1 cellular context compared by ENCODE assay signal in the genomic region with DNA sequence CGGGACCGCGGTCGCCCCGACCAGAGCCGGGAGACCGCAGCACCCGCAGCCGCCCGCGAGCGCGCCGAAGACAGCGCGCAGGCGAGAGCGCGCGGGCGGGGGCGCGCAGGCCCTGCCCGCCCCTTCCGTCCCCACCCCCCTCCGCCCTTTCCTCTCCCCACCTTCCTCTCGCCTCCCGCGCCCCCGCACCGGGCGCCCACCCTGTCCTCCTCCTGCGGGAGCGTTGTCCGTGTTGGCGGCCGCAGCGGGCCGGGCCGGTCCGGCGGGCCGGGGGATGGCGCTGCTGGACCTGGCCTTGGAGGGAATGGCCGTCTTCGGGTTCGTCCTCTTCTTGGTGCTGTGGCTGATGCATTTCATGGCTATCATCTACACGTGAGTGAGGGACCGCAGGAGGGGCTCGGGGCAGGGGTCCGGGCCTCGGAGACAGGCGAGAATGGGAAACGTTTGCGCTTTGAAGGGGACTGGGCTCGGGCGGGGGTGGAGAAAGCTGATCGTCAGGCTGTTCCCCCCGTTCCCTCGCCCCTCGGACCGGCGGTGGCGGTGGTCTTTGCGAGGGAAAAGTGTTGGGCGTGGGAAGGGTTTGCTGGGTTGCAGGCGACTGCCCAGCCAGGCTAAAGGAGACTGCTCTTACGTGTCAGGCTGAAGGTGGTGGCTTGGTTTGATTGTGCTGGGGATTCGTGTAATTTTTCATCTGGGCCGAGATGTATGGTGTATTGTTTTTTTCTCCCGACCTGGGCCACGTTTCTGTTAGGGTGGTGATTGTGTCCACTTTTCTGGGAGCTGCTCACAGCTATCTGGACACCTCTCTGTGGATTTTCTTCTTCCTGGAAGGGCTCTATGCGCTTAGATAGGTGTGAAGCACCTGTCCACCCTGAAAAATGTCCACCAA.
A peak's percentile ranks its signal among the peaks of the same experiment; 100 is the strongest.
TF ChIP-seq lines count a peak whose summit lies in the region.

No MANE protein-coding gene starts in this region.

TF ChIP-seq in HEK293, 187 proteins besides CTCF, POLR2A, EP300 and RAD21 (continued from another document and continues in another):
- no peak for TF ChIP-seq ZNF354C (tag by site-specific recombination; IDR thresholded peaks at IDR 0.05; ENCODE audit: borderline replicate concordance, low read depth)
- TF ChIP-seq ZNF600 (tag by site-specific recombination; IDR thresholded peaks at IDR 0.05): peak; percentile 35; the same call in 1 of the 2 replicates
- TF ChIP-seq YY1 (tag by site-specific recombination; IDR thresholded peaks at IDR 0.05): 0 out of 2 replicates have a peak, but pooled peaks have one; percentile 15
- TF ChIP-seq ZBTB17 (tag by site-specific recombination; IDR thresholded peaks at IDR 0.05): peak; percentile 69
- peak; percentile 33; the same call in 1 of the 2 replicates for TF ChIP-seq ZBTB20 (tag by site-specific recombination; IDR thresholded peaks at IDR 0.05)
- TF ChIP-seq, protein P1, sequence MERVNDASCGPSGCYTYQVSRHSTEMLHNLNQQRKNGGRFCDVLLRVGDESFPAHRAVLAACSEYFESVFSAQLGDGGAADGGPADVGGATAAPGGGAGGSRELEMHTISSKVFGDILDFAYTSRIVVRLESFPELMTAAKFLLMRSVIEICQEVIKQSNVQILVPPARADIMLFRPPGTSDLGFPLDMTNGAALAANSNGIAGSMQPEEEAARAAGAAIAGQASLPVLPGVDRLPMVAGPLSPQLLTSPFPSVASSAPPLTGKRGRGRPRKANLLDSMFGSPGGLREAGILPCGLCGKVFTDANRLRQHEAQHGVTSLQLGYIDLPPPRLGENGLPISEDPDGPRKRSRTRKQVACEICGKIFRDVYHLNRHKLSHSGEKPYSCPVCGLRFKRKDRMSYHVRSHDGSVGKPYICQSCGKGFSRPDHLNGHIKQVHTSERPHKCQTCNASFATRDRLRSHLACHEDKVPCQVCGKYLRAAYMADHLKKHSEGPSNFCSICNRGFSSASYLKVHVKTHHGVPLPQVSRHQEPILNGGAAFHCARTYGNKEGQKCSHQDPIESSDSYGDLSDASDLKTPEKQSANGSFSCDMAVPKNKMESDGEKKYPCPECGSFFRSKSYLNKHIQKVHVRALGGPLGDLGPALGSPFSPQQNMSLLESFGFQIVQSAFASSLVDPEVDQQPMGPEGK (tag by site-specific recombination; IDR thresholded peaks at IDR 0.05): peak; percentile 39
- TF ChIP-seq KLF9 (tag by site-specific recombination; IDR thresholded peaks at IDR 0.05; ENCODE audit: low read depth): 0 out of 2 replicates have a peak, but pooled peaks have one; percentile 32
- 0 out of 2 replicates have a peak, but pooled peaks have one; percentile 41 for TF ChIP-seq ZNF2 (tag by site-specific recombination; IDR thresholded peaks at IDR 0.05)
- TF ChIP-seq PRDM1 (tag by site-specific recombination; IDR thresholded peaks at IDR 0.05): no peak
- peak; percentile 4; the same call in 1 of the 2 replicates for TF ChIP-seq SP2 (tag by site-specific recombination; IDR thresholded peaks at IDR 0.05)
- TF ChIP-seq ZNF366 (tag by site-specific recombination; conservative IDR thresholded peaks at IDR 0.05): peak; percentile 45; the same call in 1 of the 2 replicates
- TF ChIP-seq SALL2 (tag by site-specific recombination; IDR thresholded peaks at IDR 0.05; ENCODE audit: borderline replicate concordance): no peak
- no peak for TF ChIP-seq ZNF37A (tag by site-specific recombination; IDR thresholded peaks at IDR 0.05)
- TF ChIP-seq ZBTB48 (tag by site-specific recombination; IDR thresholded peaks at IDR 0.05): 0 out of 2 replicates have a peak, but pooled peaks have one; percentile 29
- TF ChIP-seq ZEB2 (tag by site-specific recombination; IDR thresholded peaks at IDR 0.05): peak; percentile 31
- no peak for TF ChIP-seq GLI4 (tag by site-specific recombination; IDR thresholded peaks at IDR 0.05)
- TF ChIP-seq, protein P2, sequence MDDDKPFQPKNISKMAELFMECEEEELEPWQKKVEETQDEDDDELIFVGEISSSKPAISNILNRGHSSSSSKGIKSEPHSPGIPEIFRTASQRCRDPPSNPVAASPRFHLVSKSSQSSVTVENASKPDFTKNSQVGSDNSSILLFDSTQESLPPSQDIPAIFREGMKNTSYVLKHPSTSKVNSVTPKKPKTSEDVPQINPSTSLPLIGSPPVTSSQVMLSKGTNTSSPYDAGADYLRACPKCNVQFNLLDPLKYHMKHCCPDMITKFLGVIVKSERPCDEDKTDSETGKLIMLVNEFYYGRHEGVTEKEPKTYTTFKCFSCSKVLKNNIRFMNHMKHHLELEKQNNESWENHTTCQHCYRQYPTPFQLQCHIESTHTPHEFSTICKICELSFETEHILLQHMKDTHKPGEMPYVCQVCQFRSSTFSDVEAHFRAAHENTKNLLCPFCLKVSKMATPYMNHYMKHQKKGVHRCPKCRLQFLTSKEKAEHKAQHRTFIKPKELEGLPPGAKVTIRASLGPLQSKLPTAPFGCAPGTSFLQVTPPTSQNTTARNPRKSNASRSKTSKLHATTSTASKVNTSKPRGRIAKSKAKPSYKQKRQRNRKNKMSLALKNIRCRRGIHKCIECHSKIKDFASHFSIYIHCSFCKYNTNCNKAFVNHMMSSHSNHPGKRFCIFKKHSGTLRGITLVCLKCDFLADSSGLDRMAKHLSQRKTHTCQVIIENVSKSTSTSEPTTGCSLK (tag by site-specific recombination; IDR thresholded peaks at IDR 0.05): no peak
- TF ChIP-seq KLF7 (tag by site-specific recombination; IDR thresholded peaks at IDR 0.05; ENCODE audit: borderline replicate concordance): no peak
- no peak for TF ChIP-seq BCL11A (tag by site-specific recombination; IDR thresholded peaks at IDR 0.05; ENCODE audit: low read depth)
- TF ChIP-seq, protein P3, sequence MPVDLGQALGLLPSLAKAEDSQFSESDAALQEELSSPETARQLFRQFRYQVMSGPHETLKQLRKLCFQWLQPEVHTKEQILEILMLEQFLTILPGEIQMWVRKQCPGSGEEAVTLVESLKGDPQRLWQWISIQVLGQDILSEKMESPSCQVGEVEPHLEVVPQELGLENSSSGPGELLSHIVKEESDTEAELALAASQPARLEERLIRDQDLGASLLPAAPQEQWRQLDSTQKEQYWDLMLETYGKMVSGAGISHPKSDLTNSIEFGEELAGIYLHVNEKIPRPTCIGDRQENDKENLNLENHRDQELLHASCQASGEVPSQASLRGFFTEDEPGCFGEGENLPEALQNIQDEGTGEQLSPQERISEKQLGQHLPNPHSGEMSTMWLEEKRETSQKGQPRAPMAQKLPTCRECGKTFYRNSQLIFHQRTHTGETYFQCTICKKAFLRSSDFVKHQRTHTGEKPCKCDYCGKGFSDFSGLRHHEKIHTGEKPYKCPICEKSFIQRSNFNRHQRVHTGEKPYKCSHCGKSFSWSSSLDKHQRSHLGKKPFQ (tag by site-specific recombination; IDR thresholded peaks at IDR 0.05): no peak
- no peak for TF ChIP-seq ZNF211 (tag by site-specific recombination; IDR thresholded peaks at IDR 0.05; ENCODE audit: low read depth)
- TF ChIP-seq, protein P4, sequence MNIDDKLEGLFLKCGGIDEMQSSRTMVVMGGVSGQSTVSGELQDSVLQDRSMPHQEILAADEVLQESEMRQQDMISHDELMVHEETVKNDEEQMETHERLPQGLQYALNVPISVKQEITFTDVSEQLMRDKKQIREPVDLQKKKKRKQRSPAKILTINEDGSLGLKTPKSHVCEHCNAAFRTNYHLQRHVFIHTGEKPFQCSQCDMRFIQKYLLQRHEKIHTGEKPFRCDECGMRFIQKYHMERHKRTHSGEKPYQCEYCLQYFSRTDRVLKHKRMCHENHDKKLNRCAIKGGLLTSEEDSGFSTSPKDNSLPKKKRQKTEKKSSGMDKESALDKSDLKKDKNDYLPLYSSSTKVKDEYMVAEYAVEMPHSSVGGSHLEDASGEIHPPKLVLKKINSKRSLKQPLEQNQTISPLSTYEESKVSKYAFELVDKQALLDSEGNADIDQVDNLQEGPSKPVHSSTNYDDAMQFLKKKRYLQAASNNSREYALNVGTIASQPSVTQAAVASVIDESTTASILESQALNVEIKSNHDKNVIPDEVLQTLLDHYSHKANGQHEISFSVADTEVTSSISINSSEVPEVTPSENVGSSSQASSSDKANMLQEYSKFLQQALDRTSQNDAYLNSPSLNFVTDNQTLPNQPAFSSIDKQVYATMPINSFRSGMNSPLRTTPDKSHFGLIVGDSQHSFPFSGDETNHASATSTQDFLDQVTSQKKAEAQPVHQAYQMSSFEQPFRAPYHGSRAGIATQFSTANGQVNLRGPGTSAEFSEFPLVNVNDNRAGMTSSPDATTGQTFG (tag by site-specific recombination; IDR thresholded peaks at IDR 0.05; ENCODE audit: borderline replicate concordance): no peak
- TF ChIP-seq ZNF302 (tag by site-specific recombination; IDR thresholded peaks at IDR 0.05; ENCODE audit: low read depth): no peak
- 0 out of 2 replicates have a peak, but pooled peaks have one; percentile 20 for TF ChIP-seq KLF1 (tag by site-specific recombination; IDR thresholded peaks at IDR 0.05)
- peak; percentile 45; the same call in 1 of the 2 replicates for TF ChIP-seq ZXDB (tag by site-specific recombination; IDR thresholded peaks at IDR 0.05)
- no peak for TF ChIP-seq ZNF610 (tag by site-specific recombination; IDR thresholded peaks at IDR 0.05; ENCODE audit: borderline replicate concordance)
- peak; percentile 32 for TF ChIP-seq ZIC2 (tag by site-specific recombination; IDR thresholded peaks at IDR 0.05)
- TF ChIP-seq GLIS2 (tag by site-specific recombination; IDR thresholded peaks at IDR 0.05): peak; percentile 39; the same call in 1 of the 2 replicates
- TF ChIP-seq HOXC10 (CRISPR knock-in tag; IDR thresholded peaks at IDR 0.05): peak; percentile 25; the same call in 1 of the 2 replicates
- TF ChIP-seq ZNF530 (tag by site-specific recombination; IDR thresholded peaks at IDR 0.05; ENCODE audit: low read depth): no peak
- TF ChIP-seq, protein P5, sequence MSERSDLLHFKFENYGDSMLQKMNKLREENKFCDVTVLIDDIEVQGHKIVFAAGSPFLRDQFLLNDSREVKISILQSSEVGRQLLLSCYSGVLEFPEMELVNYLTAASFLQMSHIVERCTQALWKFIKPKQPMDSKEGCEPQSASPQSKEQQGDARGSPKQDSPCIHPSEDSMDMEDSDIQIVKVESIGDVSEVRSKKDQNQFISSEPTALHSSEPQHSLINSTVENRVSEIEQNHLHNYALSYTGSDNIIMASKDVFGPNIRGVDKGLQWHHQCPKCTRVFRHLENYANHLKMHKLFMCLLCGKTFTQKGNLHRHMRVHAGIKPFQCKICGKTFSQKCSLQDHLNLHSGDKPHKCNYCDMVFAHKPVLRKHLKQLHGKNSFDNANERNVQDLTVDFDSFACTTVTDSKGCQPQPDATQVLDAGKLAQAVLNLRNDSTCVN (tag by site-specific recombination; optimal IDR thresholded peaks at IDR 0.05): peak; percentile 26
- TF ChIP-seq, protein P6, sequence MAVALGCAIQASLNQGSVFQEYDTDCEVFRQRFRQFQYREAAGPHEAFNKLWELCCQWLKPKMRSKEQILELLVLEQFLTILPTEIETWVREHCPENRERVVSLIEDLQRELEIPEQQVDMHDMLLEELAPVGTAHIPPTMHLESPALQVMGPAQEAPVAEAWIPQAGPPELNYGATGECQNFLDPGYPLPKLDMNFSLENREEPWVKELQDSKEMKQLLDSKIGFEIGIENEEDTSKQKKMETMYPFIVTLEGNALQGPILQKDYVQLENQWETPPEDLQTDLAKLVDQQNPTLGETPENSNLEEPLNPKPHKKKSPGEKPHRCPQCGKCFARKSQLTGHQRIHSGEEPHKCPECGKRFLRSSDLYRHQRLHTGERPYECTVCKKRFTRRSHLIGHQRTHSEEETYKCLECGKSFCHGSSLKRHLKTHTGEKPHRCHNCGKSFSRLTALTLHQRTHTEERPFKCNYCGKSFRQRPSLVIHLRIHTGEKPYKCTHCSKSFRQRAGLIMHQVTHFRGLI (tag by site-specific recombination; IDR thresholded peaks at IDR 0.05): peak; percentile 71
- no peak for TF ChIP-seq ZBTB7A (tag by site-specific recombination; IDR thresholded peaks at IDR 0.05; ENCODE audit: low read depth)
- TF ChIP-seq ZNF501 (tag by site-specific recombination; IDR thresholded peaks at IDR 0.05): 0 out of 2 replicates have a peak, but pooled peaks have one; percentile 15
- no peak for TF ChIP-seq ZNF266 (tag by site-specific recombination; IDR thresholded peaks at IDR 0.05; ENCODE audit: low read depth)
- peak; percentile 82 for TF ChIP-seq ZNF335 (tag by site-specific recombination; conservative IDR thresholded peaks at IDR 0.05)
- TF ChIP-seq, protein P7, sequence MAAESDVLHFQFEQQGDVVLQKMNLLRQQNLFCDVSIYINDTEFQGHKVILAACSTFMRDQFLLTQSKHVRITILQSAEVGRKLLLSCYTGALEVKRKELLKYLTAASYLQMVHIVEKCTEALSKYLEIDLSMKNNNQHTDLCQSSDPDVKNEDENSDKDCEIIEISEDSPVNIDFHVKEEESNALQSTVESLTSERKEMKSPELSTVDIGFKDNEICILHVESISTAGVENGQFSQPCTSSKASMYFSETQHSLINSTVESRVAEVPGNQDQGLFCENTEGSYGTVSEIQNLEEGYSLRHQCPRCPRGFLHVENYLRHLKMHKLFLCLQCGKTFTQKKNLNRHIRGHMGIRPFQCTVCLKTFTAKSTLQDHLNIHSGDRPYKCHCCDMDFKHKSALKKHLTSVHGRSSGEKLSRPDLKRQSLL (tag by site-specific recombination; IDR thresholded peaks at IDR 0.05): no peak
- TF ChIP-seq SP3 (tag by site-specific recombination; IDR thresholded peaks at IDR 0.05): 0 out of 2 replicates have a peak, but pooled peaks have one; percentile 9
- TF ChIP-seq, protein P8, sequence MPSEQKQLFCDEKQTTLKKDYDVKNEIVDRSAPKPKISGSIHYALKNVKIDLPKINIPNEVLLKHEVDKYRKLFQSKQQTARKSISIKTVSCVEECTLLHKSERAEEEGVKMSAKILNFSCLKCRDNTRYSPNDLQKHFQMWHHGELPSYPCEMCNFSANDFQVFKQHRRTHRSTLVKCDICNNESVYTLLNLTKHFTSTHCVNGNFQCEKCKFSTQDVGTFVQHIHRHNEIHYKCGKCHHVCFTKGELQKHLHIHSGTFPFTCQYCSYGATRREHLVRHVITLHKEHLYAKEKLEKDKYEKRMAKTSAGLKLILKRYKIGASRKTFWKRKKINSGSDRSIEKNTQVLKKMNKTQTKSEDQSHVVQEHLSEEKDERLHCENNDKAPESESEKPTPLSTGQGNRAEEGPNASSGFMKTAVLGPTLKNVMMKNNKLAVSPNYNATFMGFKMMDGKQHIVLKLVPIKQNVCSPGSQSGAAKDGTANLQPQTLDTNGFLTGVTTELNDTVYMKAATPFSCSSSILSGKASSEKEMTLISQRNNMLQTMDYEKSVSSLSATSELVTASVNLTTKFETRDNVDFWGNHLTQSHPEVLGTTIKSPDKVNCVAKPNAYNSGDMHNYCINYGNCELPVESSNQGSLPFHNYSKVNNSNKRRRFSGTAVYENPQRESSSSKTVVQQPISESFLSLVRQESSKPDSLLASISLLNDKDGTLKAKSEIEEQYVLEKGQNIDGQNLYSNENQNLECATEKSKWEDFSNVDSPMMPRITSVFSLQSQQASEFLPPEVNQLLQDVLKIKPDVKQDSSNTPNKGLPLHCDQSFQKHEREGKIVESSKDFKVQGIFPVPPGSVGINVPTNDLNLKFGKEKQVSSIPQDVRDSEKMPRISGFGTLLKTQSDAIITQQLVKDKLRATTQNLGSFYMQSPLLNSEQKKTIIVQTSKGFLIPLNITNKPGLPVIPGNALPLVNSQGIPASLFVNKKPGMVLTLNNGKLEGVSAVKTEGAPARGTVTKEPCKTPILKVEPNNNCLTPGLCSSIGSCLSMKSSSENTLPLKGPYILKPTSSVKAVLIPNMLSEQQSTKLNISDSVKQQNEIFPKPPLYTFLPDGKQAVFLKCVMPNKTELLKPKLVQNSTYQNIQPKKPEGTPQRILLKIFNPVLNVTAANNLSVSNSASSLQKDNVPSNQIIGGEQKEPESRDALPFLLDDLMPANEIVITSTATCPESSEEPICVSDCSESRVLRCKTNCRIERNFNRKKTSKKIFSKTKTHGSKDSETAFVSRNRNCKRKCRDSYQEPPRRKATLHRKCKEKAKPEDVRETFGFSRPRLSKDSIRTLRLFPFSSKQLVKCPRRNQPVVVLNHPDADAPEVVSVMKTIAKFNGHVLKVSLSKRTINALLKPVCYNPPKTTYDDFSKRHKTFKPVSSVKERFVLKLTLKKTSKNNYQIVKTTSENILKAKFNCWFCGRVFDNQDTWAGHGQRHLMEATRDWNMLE (tag by site-specific recombination; conservative IDR thresholded peaks at IDR 0.05; ENCODE audit: low read depth): no peak
- TF ChIP-seq ZNF658 (tag by site-specific recombination; IDR thresholded peaks at IDR 0.05): no peak
